26 cellular contexts compared by ENCODE assay signal in genomic region chr1:154711416-154711815, GRCh38.
"Had no signal": no experiment of that assay in that cellular context is flagged by ENCODE, and none has a peak within 500 bp of the region (broad histone marks: within the 10 kb centered on the region; RNA-seq: fewer than 3 reads in every experiment).

No MANE protein-coding gene starts in this region.

- H3K36me3 ChIP-seq: pancreas, prostate gland, stomach, thyroid gland, transverse colon, upper lobe of left lung, vagina had no signal

- ATAC-seq: mucosa of descending colon; naive thymus-derived CD4-positive, alpha-beta T cell; natural killer cell treated with Interleukin-12 subunit alpha and Interleukin-12 subunit beta and Interleukin-15 and Interleukin-18, amount 100 ng/mL, for 72 hours; pancreas; right cardiac atrium; sciatic nerve; stimulated activated naive B cell treated with anti-CD40 and anti-IgM and Interleukin-4, amounts not matched to agents 10 μg/mL and 1 μg/mL and 100 μg/mL, for 72 hours; stimulated activated naive CD8-positive, alpha-beta T cell treated with anti-CD3 and anti-CD28 coated beads, Interleukin-15, Interleukin-2, amounts not matched to agents 100 U/mL and 50 U/mL, for 24 hours had no signal

- FAIRE-seq: kidney, pancreas had no signal

- H3K27me3 ChIP-seq: pancreas, stomach, testis, thyroid gland, transverse colon, upper lobe of left lung, vagina had no signal

- H3K4me1 ChIP-seq: pancreas, prostate gland, testis, transverse colon, vagina had no signal

- DNase-seq: kidney; left ventricle myocardium inferior; midbrain; mucosa of descending colon; naive thymus-derived CD4-positive, alpha-beta T cell; pancreas; posterior cingulate gyrus; retina; right cardiac atrium; stimulated activated CD4-positive, alpha-beta T cell treated with anti-CD3 and anti-CD28 coated beads, Interleukin-12 subunit alpha, Interleukin-12 subunit beta, amount 100 ng/mL, for 4 hours; stimulated activated CD4-positive, alpha-beta T cell treated with anti-CD3 and anti-CD28 coated beads, Interleukin-15, amount 100 ng/mL, for 24 hours; stimulated activated CD4-positive, alpha-beta T cell treated with anti-CD3 and anti-CD28 coated beads, Interleukin-2, amount 100 ng/mL, for 24 hours; stimulated activated CD4-positive, alpha-beta T cell treated with anti-CD3 and anti-CD28 coated beads, Interleukin-4, amount 100 ng/mL, for 1 hour; stimulated activated naive B cell treated with anti-CD40 and anti-IgM and Interleukin-4, amounts not matched to agents 10 μg/mL and 1 μg/mL and 100 μg/mL, for 72 hours; stimulated activated naive CD8-positive, alpha-beta T cell treated with anti-CD3 and anti-CD28 coated beads, Interleukin-15, Interleukin-2, amounts not matched to agents 100 U/mL and 50 U/mL, for 24 hours; stomach; testis; thyroid gland; transverse colon; upper lobe of left lung had no signal

- H3K4me3 ChIP-seq: left ventricle myocardium inferior, lung, mucosa of descending colon, pancreas, prostate gland, skin epidermis, stomach, testis, thyroid gland, transverse colon, upper lobe of left lung, vagina had no signal

- H3K9me3 ChIP-seq: left ventricle myocardium inferior, mucosa of descending colon, pancreas, prostate gland, stomach, testis, thyroid gland, transverse colon, upper lobe of left lung, vagina had no signal

- H3K27ac ChIP-seq: left ventricle myocardium inferior, pancreas, prostate gland, skin epidermis, stomach, testis, thyroid gland, transverse colon, upper lobe of left lung, vagina had no signal
